21 cellular contexts compared by ENCODE assay signal in the genomic region with DNA sequence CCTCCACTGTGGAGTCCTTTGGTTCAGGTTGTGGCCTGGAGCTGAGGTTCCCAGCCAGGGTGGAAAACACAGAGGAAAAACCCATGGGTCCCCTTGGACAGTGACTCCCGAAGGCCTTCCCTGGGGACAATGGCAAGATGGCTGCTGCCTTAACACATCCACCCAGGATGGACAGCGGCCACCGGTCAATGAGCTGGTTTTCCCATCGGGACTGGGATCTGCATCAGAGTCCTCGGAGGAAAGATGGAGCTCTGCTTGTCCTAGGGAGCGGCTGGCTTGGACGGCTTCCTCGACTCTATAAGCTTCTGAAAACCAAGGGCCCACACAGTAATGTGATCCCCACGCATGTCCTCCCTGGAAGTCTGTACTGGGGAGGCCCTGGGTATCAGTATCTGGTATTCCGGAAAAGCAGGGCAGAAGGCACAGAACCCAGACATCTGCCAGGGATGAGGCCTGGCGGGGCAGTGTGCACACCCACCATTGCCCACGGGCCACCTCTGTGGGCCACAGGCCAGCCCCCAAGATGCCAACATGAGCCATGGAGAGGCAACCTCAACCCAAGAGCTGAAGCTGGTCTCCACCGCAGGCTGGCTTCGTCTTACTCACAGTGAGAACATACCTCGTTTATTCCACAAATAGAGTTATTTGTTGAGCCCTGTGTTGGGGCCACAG.
DNase-seq lines count a peak whose midpoint lies in the region; ATAC-seq and TF ChIP-seq lines count a peak whose summit lies in the region.
"Had no signal": no experiment of that assay in that cellular context is flagged by ENCODE, and none has a peak within 500 bp of the region (broad histone marks: within the 10 kb centered on the region; RNA-seq: fewer than 3 reads in every experiment).

No MANE protein-coding gene starts in this region.

- no peak overlapping the region for H4K8ac ChIP-seq in neuronal stem cell (ENCODE audit: low read depth, low read length)

- H3K27ac ChIP-seq in right cardiac atrium (ENCODE audit: low read length) (no peak overlapping the region), heart right ventricle (no peak overlapping the region), neuronal stem cell (replicated peaks; ENCODE audit: low read length) (no peak overlapping the region)
- no peak overlapping the region for H3K27ac ChIP-seq in CD4-positive, alpha-beta T cell (ENCODE audit: low read depth, low read length)
- H3K27ac ChIP-seq: 22Rv1, BLaER1, C4-2B had no signal

- H3K9me3 Mint-ChIP-seq in CD4-positive, alpha-beta T cell, result no peaks in the 10 kb centered on the region
- H3K9me3 Mint-ChIP-seq: CD4-positive, alpha-beta memory T cell; GM23338; H9 had no signal

- WGBS in right cardiac atrium, result 93% methylated on average over 15 of the region's 15 CpGs
- 92% methylated on average over 15 of the region's 15 CpGs for WGBS in heart right ventricle, 2 donors
- WGBS in neuronal stem cell (ENCODE audit: extremely low coverage in 2 of 2, insufficient read length in 2 of 2, insufficient replicate concordance in 1 of 2), 2 donors, result no CpG with 5 or more reads among the region's 15 CpGs
- 81 to 87% methylated on average over 15 of the region's 15 CpGs for WGBS in lower leg skin, 2 donors

- H2BK120ac ChIP-seq in neuronal stem cell (ENCODE audit: low read depth, low read length), result no peak overlapping the region

- H2BK5ac ChIP-seq in neuronal stem cell (ENCODE audit: low read length), result peak overlapping the region; percentile 83

- no peaks in the 10 kb centered on the region for H3K36me3 Mint-ChIP-seq in CD4-positive, alpha-beta T cell (ENCODE audit: low read depth)
- H3K36me3 Mint-ChIP-seq: CD4-positive, alpha-beta memory T cell had no signal

- H3K4me3 ChIP-seq in right cardiac atrium (ENCODE audit: low read length) (no peak overlapping the region), heart right ventricle (no peak overlapping the region), neuronal stem cell (ENCODE audit: low read length in 2 of 2) (no peak overlapping the region), lower leg skin (ENCODE audit: low read depth, poor library complexity, severe bottlenecking) (no peak overlapping the region)
- H3K4me3 ChIP-seq: BLaER1, GM23338 had no signal

- CTCF ChIA-PET in CD4-positive, alpha-beta T cell (lab: Charles Lee), result interaction anchor here (1.3 kb wide), 1 partner anchor 9 kb away, joined by 3 read pairs; no protein-coding TSS in a partner anchor

- peak overlapping the region; percentile 69 for H3K18ac ChIP-seq in neuronal stem cell (ENCODE audit: low read length)

- peak overlapping the region; percentile 59 for H3K4me3 Mint-ChIP-seq in CD4-positive, alpha-beta T cell
- H3K4me3 Mint-ChIP-seq: B cell, GM23338, H9 had no signal

- no peaks in the 10 kb centered on the region for H3K4me1 Mint-ChIP-seq in CD4-positive, alpha-beta T cell (ENCODE audit: low read depth)
- H3K4me1 Mint-ChIP-seq: GM23338 had no signal

- no peak overlapping the region for H4K91ac ChIP-seq in neuronal stem cell (ENCODE audit: low read depth, low read length, poor library complexity)

- TF ChIP-seq POLR2A in lower leg skin (IDR thresholded peaks at IDR 0.05), result no peak

- no peak overlapping the region for H3K4me2 ChIP-seq in neuronal stem cell (ENCODE audit: insufficient read depth, low read length, poor library complexity, severe bottlenecking)
- H3K4me2 ChIP-seq: BLaER1, GM23338 had no signal

- H3K9me3 ChIP-seq in right cardiac atrium (ENCODE audit: control insufficient read depth, low read length) (no peaks in the 10 kb centered on the region), heart right ventricle (no peaks in the 10 kb centered on the region), neuronal stem cell (replicated peaks in 1 of 2; ENCODE audit: control insufficient read depth in 2 of 2, insufficient read depth in 1 of 2, low read depth in 1 of 2, low read length in 2 of 2) (no peaks in the 10 kb centered on the region)
- no peaks in the 10 kb centered on the region for H3K9me3 ChIP-seq in CD4-positive, alpha-beta T cell (ENCODE audit: control insufficient read depth, low read length)
- H3K9me3 ChIP-seq: BLaER1 had no signal

- H2AFZ ChIP-seq in neuronal stem cell (ENCODE audit: low read length), result no peak overlapping the region
- H2AFZ ChIP-seq: GM23338 had no signal

- no peak overlapping the region for H2BK12ac ChIP-seq in neuronal stem cell (ENCODE audit: low read length)

- no peak overlapping the region for H3K9ac ChIP-seq in neuronal stem cell (ENCODE audit: low read depth, low read length, poor library complexity)
- H3K9ac ChIP-seq: BLaER1 had no signal

- no peaks in the 10 kb centered on the region for H3K27me3 ChIP-seq in right cardiac atrium (ENCODE audit: control insufficient read depth, insufficient read depth)
- peaks cover 0 to 25% (median 0%) of the 10 kb centered on the region in 7 donors for H3K27me3 ChIP-seq in heart right ventricle
- peaks cover 4% of the 10 kb centered on the region for H3K27me3 ChIP-seq in CD4-positive, alpha-beta T cell (ENCODE audit: control insufficient read depth, insufficient read depth, low read length)
- H3K27me3 ChIP-seq in neuronal stem cell (ENCODE audit: control insufficient read depth in 3 of 3, insufficient read depth in 3 of 3, low read depth in 1 of 3, low read length in 3 of 3), result peaks cover 0 to 7% (median 4%) of the 10 kb centered on the region in 3 experiments
- H3K27me3 ChIP-seq: BLaER1 had no signal

- no peak overlapping the region for H3K4ac ChIP-seq in neuronal stem cell (ENCODE audit: low read length)

- no peaks in the 10 kb centered on the region for H3K27me3 Mint-ChIP-seq in CD4-positive, alpha-beta T cell
- H3K27me3 Mint-ChIP-seq: CD4-positive, alpha-beta memory T cell had no signal

- H3K27ac Mint-ChIP-seq in CD4-positive, alpha-beta T cell, result no peak overlapping the region
- H3K27ac Mint-ChIP-seq: B cell, GM23338, H9 had no signal

- H3K4me1 ChIP-seq in right cardiac atrium (ENCODE audit: control insufficient read depth, insufficient read depth, low read length) (no peaks in the 10 kb centered on the region), heart right ventricle (peaks cover 0 to 22% (median 9%) of the 10 kb centered on the region in 9 donors), neuronal stem cell (ENCODE audit: control insufficient read depth in 2 of 2, insufficient read depth in 1 of 2, low read depth in 1 of 2, low read length in 2 of 2) (peaks cover 2 to 15% of the 10 kb centered on the region in 2 donors)

- DNase-seq in right cardiac atrium (peak; percentile 1 to 20 (median 18)), heart right ventricle (no peak), left kidney (ENCODE audit: low read depth, low spot score) (peak; percentile 20), neuronal stem cell (ENCODE audit: low spot score) (no peak), NCI-H1105 (lab: John Stamatoyannopoulos, UW) (no peak), lower leg skin (ENCODE audit: low spot score in 2 of 2) (no peak)
- DNase-seq in CD4-positive, alpha-beta T cell, result no peak
- no peak for DNase-seq in stimulated activated CD4-positive, alpha-beta T cell treated with anti-CD3 and anti-CD28 coated beads, Interleukin-2, amount 100 ng/mL, for 48 hours
- DNase-seq: Calu3; CD4-positive, alpha-beta memory T cell; COR-L47; DMS53; DMS79 treated with DMSO at 0.1 percent for 48 hours; GF-D8; H9 had no signal

- no peak overlapping the region for H3K14ac ChIP-seq in neuronal stem cell (ENCODE audit: low read length)

- H3K36me3 ChIP-seq in heart right ventricle (no peaks in the 10 kb centered on the region), neuronal stem cell (replicated peaks in 1 of 2; ENCODE audit: control insufficient read depth in 2 of 2, insufficient read depth in 2 of 2, low read length in 2 of 2) (no peaks in the 10 kb centered on the region)
- H3K36me3 ChIP-seq: BLaER1 had no signal

- H2AK5ac ChIP-seq in neuronal stem cell (ENCODE audit: low read depth, low read length), result peak overlapping the region; percentile 80

- H2BK15ac ChIP-seq in neuronal stem cell (ENCODE audit: low read length), result no peak overlapping the region

- ATAC-seq in right cardiac atrium (no peak), heart right ventricle (no peak)
- ATAC-seq in CD4-positive, alpha-beta T cell (ENCODE audit: poor library complexity), result no peak
- ATAC-seq: GM23338, HCT116 had no signal

- intact Hi-C loops in right cardiac atrium (cut with DNase I), result no loop called here
- intact Hi-C loops in heart right ventricle (cut with DNase I), result loop anchor here in 1 of 10 donors (10.0 kb wide), 1 partner anchor 638 kb away; a partner anchor contains a TSS
- intact Hi-C loops in CD4-positive, alpha-beta T cell (cut with DNase I, micrococcal nuclease), result no loop called here
- intact Hi-C loops in lower leg skin (cut with DNase I; ENCODE audit: low total_unique reads), result no loop called here

- no peak overlapping the region for H3K23ac ChIP-seq in neuronal stem cell (ENCODE audit: low read depth, low read length, poor library complexity)

- POLR2A ChIA-PET in CD4-positive, alpha-beta T cell (lab: Charles Lee), result no interaction called here

- TF ChIP-seq CTCF in heart right ventricle (IDR thresholded peaks at IDR 0.05), result no peak
- TF ChIP-seq CTCF in CD4-positive, alpha-beta T cell (IDR thresholded peaks at IDR 0.05), result no peak
- no peak for TF ChIP-seq CTCF in lower leg skin (IDR thresholded peaks at IDR 0.05)

- no peaks in the 10 kb centered on the region for H3K79me1 ChIP-seq in neuronal stem cell (ENCODE audit: low read depth, low read length)

Comparison
In these comparisons a context has a peak if more than half of its experiments do, and no peak if none do; other contexts are left out.
1. DNase-seq: peak in right cardiac atrium (3 of 3) and left kidney (single experiment); none in heart right ventricle (0 of 2), CD4-positive, alpha-beta T cell (0 of 10), neuronal stem cell (single experiment), stimulated activated CD4-positive, alpha-beta T cell treated with anti-CD3 and anti-CD28 coated beads, Interleukin-2, amount 100 ng/mL, for 48 hours (0 of 2), NCI-H1105 (single experiment) and lower leg skin (0 of 2).